Comparison of ENCODE assay signal across 22 cellular contexts in genomic region chr9:116453785-116454184, GRCh38.
DNase-seq lines count a peak whose midpoint lies in the region; ATAC-seq and TF ChIP-seq lines count a peak whose summit lies in the region.
"Had no signal": no experiment of that assay in that cellular context is flagged by ENCODE, and none has a peak within 500 bp of the region (broad histone marks: within the 10 kb centered on the region; RNA-seq: fewer than 3 reads in every experiment).

No MANE protein-coding gene starts in this region.

- H3K9me3 ChIP-seq in hepatocyte (ENCODE audit: low read depth) (peaks cover 10% of the 10 kb centered on the region), liver (ENCODE audit: control insufficient read depth in 4 of 4, low read length in 3 of 4) (no peaks in the 10 kb centered on the region)
- H3K9me3 ChIP-seq: BE2C had no signal

- no peak overlapping the region for H3K27ac ChIP-seq in hepatocyte
- no peak overlapping the region for H3K27ac ChIP-seq in liver (ENCODE audit: low read depth in 1 of 2, low read length in 2 of 2)
- H3K27ac ChIP-seq: A549; BLaER1 treated with 17β-estradiol and CSF1 and Interleukin-3, amounts not matched to agents 10 nM and 100 nM had no signal

- no peak overlapping the region for H3K4me2 ChIP-seq in hepatocyte
- H3K4me2 ChIP-seq: A549; BLaER1 treated with 17β-estradiol and CSF1 and Interleukin-3, amounts not matched to agents 10 nM and 100 nM; GM23338 had no signal

- H3K4me1 ChIP-seq in hepatocyte (ENCODE audit: insufficient read depth): peaks cover 7% of the 10 kb centered on the region
- H3K4me1 ChIP-seq in liver (ENCODE audit: control insufficient read depth in 4 of 4, insufficient read depth in 4 of 4, low read length in 3 of 4): peaks cover 0 to 6% (median 0%) of the 10 kb centered on the region in 4 donors
- H3K4me1 ChIP-seq: BE2C, HAP-1 had no signal

- H3K27me3 ChIP-seq in hepatocyte (no peaks in the 10 kb centered on the region), liver (ENCODE audit: control insufficient read depth in 4 of 4, insufficient read depth in 4 of 4, low read length in 3 of 4) (no peaks in the 10 kb centered on the region)
- H3K27me3 ChIP-seq: BE2C; BLaER1 treated with 17β-estradiol and CSF1 and Interleukin-3, amounts not matched to agents 10 nM and 100 nM had no signal

- BruUV-seq in Calu3 (replicated peaks; lab: Mats Ljungman, UMichigan): no TSS peak

- H3K4me3 Mint-ChIP-seq in activated CD4-positive, alpha-beta T cell treated with anti-CD3 and anti-CD28 coated beads, Interleukin-2, amount 10 ng/mL, durations not matched to agents 24 days and 14 days: no peak overlapping the region
- no peak overlapping the region for H3K4me3 Mint-ChIP-seq in T-cell
- H3K4me3 Mint-ChIP-seq in Calu3 (ENCODE audit: low read depth, unreplicated experiment): no peak overlapping the region
- H3K4me3 Mint-ChIP-seq: CD14-positive monocyte; CD4-positive, alpha-beta T cell; CD8-positive, alpha-beta memory T cell; GM23338; HFFc6 had no signal

- ATAC-seq in T-cell (replicated peaks in 1 of 4): no peak
- ATAC-seq: A549, GM23338 had no signal

- POLR2A ChIA-PET in T-cell (lab: Charles Lee): no interaction called here

- no peaks in the 10 kb centered on the region for H3K79me2 ChIP-seq in hepatocyte

- CTCF ChIA-PET in T-cell (lab: Charles Lee) (no interaction called here), Calu3 (lab: Charles Lee) (no interaction called here)

- TF ChIP-seq CTCF in hepatocyte (IDR thresholded peaks at IDR 0.05; ENCODE audit: poor library complexity): no peak
- TF ChIP-seq CTCF in liver (IDR thresholded peaks at IDR 0.05; ENCODE audit: low read depth, low read length, missing input control): no peak
- TF ChIP-seq CTCF in Calu3 (IDR thresholded peaks at IDR 0.05; ENCODE audit: unreplicated experiment): no peak

- H3K36me3 ChIP-seq in hepatocyte (replicated peaks; ENCODE audit: insufficient read depth, low read depth) (no peaks in the 10 kb centered on the region), liver (ENCODE audit: control insufficient read depth in 4 of 4, insufficient read depth in 3 of 4, low read depth in 1 of 4, low read length in 3 of 4) (no peaks in the 10 kb centered on the region)
- H3K36me3 ChIP-seq: BE2C, HAP-1 had no signal

- H4K20me1 ChIP-seq in hepatocyte (ENCODE audit: insufficient read depth, poor library complexity, severe bottlenecking): no peaks in the 10 kb centered on the region
- H4K20me1 ChIP-seq: BLaER1 treated with 17β-estradiol and CSF1 and Interleukin-3, amounts not matched to agents 10 nM and 100 nM had no signal

- H3K4me1 Mint-ChIP-seq in activated CD4-positive, alpha-beta T cell treated with anti-CD3 and anti-CD28 coated beads, Interleukin-2, amount 10 ng/mL, durations not matched to agents 24 days and 14 days: no peaks in the 10 kb centered on the region
- H3K4me1 Mint-ChIP-seq in T-cell (no peaks in the 10 kb centered on the region), Calu3 (ENCODE audit: low read depth, unreplicated experiment) (no peaks in the 10 kb centered on the region)
- H3K4me1 Mint-ChIP-seq: CD8-positive, alpha-beta memory T cell had no signal

- H3K9me3 Mint-ChIP-seq in activated CD4-positive, alpha-beta T cell treated with anti-CD3 and anti-CD28 coated beads, Interleukin-2, amount 10 ng/mL, durations not matched to agents 24 days and 14 days: peaks cover 11% of the 10 kb centered on the region
- H3K9me3 Mint-ChIP-seq in T-cell: peaks cover 3 to 23% (median 18%) of the 10 kb centered on the region in 3 donors
- H3K9me3 Mint-ChIP-seq in Calu3 (ENCODE audit: low read depth, unreplicated experiment): peaks cover 2% of the 10 kb centered on the region

- no peak overlapping the region for H3K9ac ChIP-seq in liver (ENCODE audit: low read depth in 1 of 2, low read length in 2 of 2)
- H3K9ac ChIP-seq: BLaER1 treated with 17β-estradiol and CSF1 and Interleukin-3, amounts not matched to agents 10 nM and 100 nM had no signal

- H3K9me2 ChIP-seq in hepatocyte (replicated peaks; ENCODE audit: insufficient read depth): no peaks in the 10 kb centered on the region

- no peak overlapping the region for H3K4me3 ChIP-seq in hepatocyte
- H3K4me3 ChIP-seq in liver (ENCODE audit: low read depth in 1 of 3, low read length in 3 of 3): no peak overlapping the region
- H3K4me3 ChIP-seq: A549; BLaER1 treated with 17β-estradiol and CSF1 and Interleukin-3, amounts not matched to agents 10 nM and 100 nM; GM23338; HAP-1 had no signal

- no peak overlapping the region for H2AFZ ChIP-seq in hepatocyte
- H2AFZ ChIP-seq: GM23338 had no signal

- DNase-seq in HuH-7 (ENCODE audit: low spot score) (peak; percentile 23), hepatocyte (ENCODE audit: low spot score) (peak; percentile 14), T-cell (no peak), hepatic stellate cell (ENCODE audit: low spot score) (no peak), Calu3 (no peak)
- DNase-seq in activated CD4-positive, alpha-beta T cell treated with anti-CD3 and anti-CD28 coated beads, Interleukin-2, amount 10 ng/mL, durations not matched to agents 24 days and 14 days: no peak
- DNase-seq: 8988T; ACHN; AML-193; BE2C; CD4-positive, alpha-beta T cell; CD8-positive, alpha-beta memory T cell; DMS53; DMS79 treated with DMSO at 0.1 percent for 48 hours; GF-D8; HFFc6 had no signal

- no peaks in the 10 kb centered on the region for H3K36me3 Mint-ChIP-seq in activated CD4-positive, alpha-beta T cell treated with anti-CD3 and anti-CD28 coated beads, Interleukin-2, amount 10 ng/mL, durations not matched to agents 24 days and 14 days (ENCODE audit: low read depth)
- H3K36me3 Mint-ChIP-seq in T-cell (peaks cover 8% of the 10 kb centered on the region), Calu3 (ENCODE audit: insufficient read depth, unreplicated experiment) (no peaks in the 10 kb centered on the region)
- H3K36me3 Mint-ChIP-seq: CD14-positive monocyte had no signal

- intact Hi-C loops in activated CD4-positive, alpha-beta T cell treated with anti-CD3 and anti-CD28 coated beads, Interleukin-2, amount 10 ng/mL, durations not matched to agents 24 days and 14 days (cut with micrococcal nuclease): no loop called here
- intact Hi-C loops in Calu3 (cut with micrococcal nuclease; ENCODE audit: unreplicated experiment): no loop called here

- 96% methylated on average over 1 of the region's 1 CpG for WGBS in hepatocyte (ENCODE audit: low lambda C conversion rate, missing lambda C conversion rate)
- 45% methylated on average over 1 of the region's 1 CpG for WGBS in liver

- no peak overlapping the region for H3K27ac Mint-ChIP-seq in activated CD4-positive, alpha-beta T cell treated with anti-CD3 and anti-CD28 coated beads, Interleukin-2, amount 10 ng/mL, durations not matched to agents 24 days and 14 days
- H3K27ac Mint-ChIP-seq in T-cell (no peak overlapping the region), Calu3 (ENCODE audit: unreplicated experiment) (no peak overlapping the region)
- H3K27ac Mint-ChIP-seq: CD14-positive monocyte; CD4-positive, alpha-beta T cell; CD8-positive, alpha-beta memory T cell; GM23338; HFFc6 had no signal

- no peaks in the 10 kb centered on the region for H3K27me3 Mint-ChIP-seq in activated CD4-positive, alpha-beta T cell treated with anti-CD3 and anti-CD28 coated beads, Interleukin-2, amount 10 ng/mL, durations not matched to agents 24 days and 14 days
- H3K27me3 Mint-ChIP-seq in T-cell (no peaks in the 10 kb centered on the region), Calu3 (ENCODE audit: unreplicated experiment) (no peaks in the 10 kb centered on the region)
- H3K27me3 Mint-ChIP-seq: CD4-positive, alpha-beta T cell; CD8-positive, alpha-beta memory T cell had no signal

- TF ChIP-seq RAD21 in liver (IDR thresholded peaks at IDR 0.05): peak; percentile 55 to 59

TF ChIP-seq in liver, 16 proteins besides CTCF, POLR2A, EP300 and RAD21 (continues in another document):
- TF ChIP-seq JUND (IDR thresholded peaks at IDR 0.05) (peak; percentile 34 to 81), YY1 (IDR thresholded peaks at IDR 0.05) (peak; percentile 39), EGR1 (IDR thresholded peaks at IDR 0.05; ENCODE audit: low read depth in 2 of 2) (peak in 1 of 2 donors; percentile 48), ATF3 (IDR thresholded peaks at IDR 0.05) (peak; percentile 33), SP1 (IDR thresholded peaks at IDR 0.05) (peak; percentile 56), FOXA1 (IDR thresholded peaks at IDR 0.05) (peak; percentile 53), TAF1 (conservative IDR thresholded peaks at IDR 0.05) (no peak), GABPA (IDR thresholded peaks at IDR 0.05 in 1 of 2, conservative IDR thresholded peaks at IDR 0.05 in 1 of 2) (peak in 1 of 2 donors; percentile 21), NR2F2 (IDR thresholded peaks at IDR 0.05) (peak; percentile 46), HNF4G (IDR thresholded peaks at IDR 0.05) (peak; percentile 96), MAX (IDR thresholded peaks at IDR 0.05) (peak; percentile 73), FOXA2 (IDR thresholded peaks at IDR 0.05) (peak; percentile 49), ZBTB33 (IDR thresholded peaks at IDR 0.05) (peak; percentile 69), RXRA (IDR thresholded peaks at IDR 0.05) (peak; percentile 89 to 95)

Comparison
In these comparisons a context has a peak if more than half of its experiments do, and no peak if none do; other contexts are left out.
1. DNase-seq: peak in HuH-7 (single experiment) and hepatocyte (single experiment); none in activated CD4-positive, alpha-beta T cell treated with anti-CD3 and anti-CD28 coated beads, Interleukin-2, amount 10 ng/mL, durations not matched to agents 24 days and 14 days (single experiment), T-cell (0 of 34), hepatic stellate cell (single experiment) and Calu3 (single experiment).